Comparison of ENCODE assay signal across 8 cellular contexts in the genomic region with DNA sequence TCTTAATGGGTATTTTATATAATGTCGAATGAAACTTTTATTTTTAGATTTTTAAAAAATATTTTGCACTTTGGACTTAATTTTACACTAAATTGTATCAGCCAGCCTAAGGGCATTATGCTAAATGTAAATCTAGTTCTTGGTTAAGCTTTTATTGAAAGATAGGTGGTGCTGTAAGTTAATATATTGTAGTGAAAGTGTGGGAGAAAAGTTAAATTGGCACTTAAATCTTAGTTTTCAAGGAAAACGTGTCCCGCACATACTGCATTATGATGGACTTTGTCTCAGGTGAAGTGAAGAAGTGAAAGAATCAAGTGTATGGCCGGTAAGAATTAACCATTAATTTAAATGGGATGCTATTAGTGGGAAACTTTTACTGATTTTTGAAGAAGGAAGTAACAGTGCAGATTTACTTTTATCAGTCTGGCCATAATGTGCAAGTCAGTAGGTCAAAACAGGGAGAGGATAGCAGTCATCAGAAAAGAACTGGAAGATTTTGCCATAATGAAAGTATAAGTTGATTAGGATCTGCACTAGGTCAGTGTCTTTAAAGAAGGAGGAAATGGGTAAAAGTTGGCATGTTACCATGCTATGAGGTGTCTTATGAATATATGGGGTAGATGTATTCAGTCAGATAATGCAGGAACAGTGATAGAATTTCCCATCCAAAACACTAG.
DNase-seq lines count a peak whose midpoint lies in the region; ATAC-seq and TF ChIP-seq lines count a peak whose summit lies in the region.

No MANE protein-coding gene starts in this region.

- no peak overlapping the region for H3K4me3 ChIP-seq in AG04450 (ENCODE audit: low read depth, low read length)
- H3K4me3 ChIP-seq in WI38 (ENCODE audit: low read depth, low read length) = no peak overlapping the region
- no peak overlapping the region for H3K4me3 ChIP-seq in aorta (ENCODE audit: low read length in 2 of 2)

- POLR2A ChIA-PET in AG04450 (lab: Yijun Ruan, JAX) = interaction anchor here (0.5 kb wide), 1 partner anchor 169 kb away, joined by 3 read pairs; no protein-coding TSS in a partner anchor

- peak overlapping the region in 4 of 5 donors; percentile 4 to 72 (median 17) for H3K4me3 Mint-ChIP-seq in immature natural killer cell

- peak overlapping the region; percentile 8 to 91 (median 56) for H3K27ac Mint-ChIP-seq in immature natural killer cell

- intact Hi-C loops in aorta (cut with DNase I) = loop anchor here (1.0 to 5.0 kb wide), 3 partner anchors 71 to 394 kb away; no protein-coding TSS in a partner anchor

- 8 to 17% methylated on average over 4 of the region's 4 CpGs for WGBS in aorta, 2 donors

- no peaks in the 10 kb centered on the region for H3K4me1 ChIP-seq in aorta (ENCODE audit: control insufficient read depth in 1 of 2, insufficient read depth in 2 of 2, low read length in 2 of 2)

- no peak for DNase-seq in AG04450 (ENCODE audit: low read depth, low spot score)
- DNase-seq in GM20000 (ENCODE audit: low spot score) = peak; percentile 15
- DNase-seq in immature natural killer cell = peak; percentile 17 to 45 (median 26)
- no peak for DNase-seq in aorta
- DNase-seq in NCI-H524 (lab: John Stamatoyannopoulos, UW) = no peak

- no peaks in the 10 kb centered on the region for H3K36me3 ChIP-seq in aorta (ENCODE audit: control insufficient read depth in 1 of 2, insufficient read depth in 2 of 2, low read length in 1 of 2)

- ATAC-seq in aorta (ENCODE audit: low FRiP score) (peak; percentile 67), HG02938 (IDR thresholded peaks at IDR 0.05; ENCODE audit: unreplicated experiment) (no peak), GM19023 (IDR thresholded peaks at IDR 0.05; ENCODE audit: unreplicated experiment) (no peak)

- H3K4me1 Mint-ChIP-seq in immature natural killer cell = peaks cover 7 to 9% of the 10 kb centered on the region in 2 donors

- TF ChIP-seq CTCF in AG04450 (IDR thresholded peaks at IDR 0.05; ENCODE audit: low read depth, low read length) (peak; percentile 53), GM20000 (IDR thresholded peaks at IDR 0.05; ENCODE audit: extremely low read depth, missing control alignments) (no peak), WI38 (IDR thresholded peaks at IDR 0.05; ENCODE audit: low read depth, low read length) (peak; percentile 25; the same call in 1 of the 2 replicates)

- peaks cover 0 to 15% (median 4%) of the 10 kb centered on the region in 3 donors for H3K36me3 Mint-ChIP-seq in immature natural killer cell

- CTCF ChIA-PET in AG04450 (lab: Charles Lee) = interaction anchor here (0.5 to 1.7 kb wide), 8 partner anchors 12 to 394 kb away, joined by 3 to 5 read pairs (median 3); partner anchors contain the start of gene CD44

- H3K27ac ChIP-seq in AG04450 (ENCODE audit: low read depth, low read length) (no peak overlapping the region), aorta (ENCODE audit: low read depth in 1 of 2, low read length in 2 of 2) (no peak overlapping the region)

- H3K9me3 Mint-ChIP-seq in immature natural killer cell = no peaks in the 10 kb centered on the region

- H3K27me3 ChIP-seq in AG04450 (ENCODE audit: control insufficient read depth, insufficient read depth, low read length) (no peaks in the 10 kb centered on the region), aorta (ENCODE audit: control insufficient read depth in 1 of 2, insufficient read depth in 2 of 2, low read length in 1 of 2) (no peaks in the 10 kb centered on the region)

- H3K27me3 Mint-ChIP-seq in immature natural killer cell (ENCODE audit: low read depth in 3 of 3) = no peaks in the 10 kb centered on the region

- no peaks in the 10 kb centered on the region for H3K9me3 ChIP-seq in AG04450 (ENCODE audit: control insufficient read depth, insufficient read depth, low read length)
- no peaks in the 10 kb centered on the region for H3K9me3 ChIP-seq in aorta (ENCODE audit: control insufficient read depth, low read length)

Comparison
In these comparisons a context has a peak if more than half of its experiments do, and no peak if none do; other contexts are left out.
1. DNase-seq: peak in GM20000 (single experiment) and immature natural killer cell (3 of 3); none in AG04450 (single experiment), aorta (0 of 2) and NCI-H524 (0 of 2).